Comparison of ENCODE assay signal across 28 cellular contexts in genomic region chr3:146851665-146852064, GRCh38.
"Had no signal": no experiment of that assay in that cellular context is flagged by ENCODE, and none has a peak within 500 bp of the region (broad histone marks: within the 10 kb centered on the region; RNA-seq: fewer than 3 reads in every experiment).

No MANE protein-coding gene starts in this region.

- H3K27ac Mint-ChIP-seq: activated CD4-positive, alpha-beta T cell treated with anti-CD3 and anti-CD28 coated beads, Interleukin-2, amount 10 ng/mL, durations not matched to agents 24 days and 14 days; activated CD8-positive, alpha-beta T cell treated with anti-CD3 and anti-CD28 coated beads for 36 hours; activated naive CD4-positive, alpha-beta T cell treated with anti-CD3 and anti-CD28 coated beads, Interleukin-2, amount 50 U/mL, for 24 hours; activated naive CD8-positive, alpha-beta T cell treated with anti-CD3 and anti-CD28 coated beads, Interleukin-2, amount 10 ng/mL, durations not matched to agents 7 days and 5 days; activated T-cell treated with anti-CD3 and anti-CD28 coated beads, Interleukin-2, amount 50 U/mL, for 24 hours; activated T-helper 2 cell treated with anti-CD3 and anti-CD28 coated beads, Interferon-gamma antibody, Interleukin-2, Interleukin-4, amounts not matched to agents 10 μg/mL and 5 μg/mL and 100 μg/mL, durations not matched to agents 14 hours and 24 hours and 36 hours had no signal

- DNase-seq: activated CD4-positive, alpha-beta T cell treated with anti-CD3 and anti-CD28 coated beads, Interleukin-2, amount 10 ng/mL, durations not matched to agents 24 days and 14 days; activated CD4-positive, alpha-beta T cell treated with anti-CD3 and anti-CD28 coated beads, Interleukin-2, amount 50 U/mL, for 4 hours; activated CD8-positive, alpha-beta T cell treated with anti-CD3 and anti-CD28 coated beads for 36 hours; activated gamma-delta T cell; activated naive CD4-positive, alpha-beta T cell treated with Interleukin-2 at 50 U/mL for 16 hours; activated naive CD8-positive, alpha-beta T cell treated with anti-CD3 and anti-CD28 coated beads, Interleukin-2, amount 10 ng/mL, durations not matched to agents 7 days and 5 days; activated T-cell treated with anti-CD3 and anti-CD28 coated beads, Interleukin-2, amount 50 U/mL, for 24 hours; amygdala; body of pancreas; MM.1S; MV-4-11; NCI-H1092; NCI-H1436 treated with DMSO at 0.1 percent for 48 hours; NCI-H1694 treated with DMSO at 0.1 percent for 48 hours; NCI-H2029; NCI-H345; NCI-H524 treated with DMSO at 0.1 percent for 48 hours; NK-92 treated with Interleukin-12 subunit alpha and Interleukin-12 subunit beta, amount 100 ng/mL, for 24 hours; Right ventricle myocardium superior; SW 1271; T-helper 1 cell; T-helper 2 cell; T-helper 9 cell had no signal

- H3K4me3 Mint-ChIP-seq: activated CD4-positive, alpha-beta T cell treated with anti-CD3 and anti-CD28 coated beads, Interleukin-2, amount 10 ng/mL, durations not matched to agents 24 days and 14 days; activated CD8-positive, alpha-beta T cell treated with anti-CD3 and anti-CD28 coated beads for 36 hours; activated naive CD4-positive, alpha-beta T cell treated with anti-CD3 and anti-CD28 coated beads, Interleukin-2, amount 50 U/mL, for 24 hours; activated naive CD8-positive, alpha-beta T cell treated with anti-CD3 and anti-CD28 coated beads, Interleukin-2, amount 10 ng/mL, durations not matched to agents 7 days and 5 days; activated T-cell treated with anti-CD3 and anti-CD28 coated beads, Interleukin-2, amount 50 U/mL, for 24 hours had no signal

- H3K4me3 ChIP-seq: body of pancreas, breast epithelium had no signal

- H3K4me1 ChIP-seq: body of pancreas, breast epithelium had no signal

- H3K4me1 Mint-ChIP-seq: activated CD4-positive, alpha-beta T cell treated with anti-CD3 and anti-CD28 coated beads, Interleukin-2, amount 10 ng/mL, durations not matched to agents 24 days and 14 days; activated naive CD4-positive, alpha-beta T cell treated with anti-CD3 and anti-CD28 coated beads, Interleukin-2, amount 50 U/mL, for 24 hours; activated naive CD8-positive, alpha-beta T cell treated with anti-CD3 and anti-CD28 coated beads, Interleukin-2, amount 10 ng/mL, durations not matched to agents 7 days and 5 days had no signal

- H3K27ac ChIP-seq: body of pancreas, breast epithelium, KMS-11 had no signal

- H3K36me3 ChIP-seq: breast epithelium had no signal

- H3K4me2 ChIP-seq: KMS-11 had no signal

- H3K9me3 Mint-ChIP-seq: activated CD4-positive, alpha-beta T cell treated with anti-CD3 and anti-CD28 coated beads, Interleukin-2, amount 10 ng/mL, durations not matched to agents 24 days and 14 days; activated naive CD8-positive, alpha-beta T cell treated with anti-CD3 and anti-CD28 coated beads, Interleukin-2, amount 10 ng/mL, durations not matched to agents 7 days and 5 days had no signal

- H3K9me3 ChIP-seq: body of pancreas, breast epithelium had no signal

- ATAC-seq: activated CD8-positive, alpha-beta T cell treated with anti-CD3 and anti-CD28 coated beads for 36 hours; body of pancreas had no signal

- FAIRE-seq: astrocyte had no signal

- H3K27me3 ChIP-seq: body of pancreas, breast epithelium had no signal

- H3K36me3 Mint-ChIP-seq: activated naive CD4-positive, alpha-beta T cell treated with anti-CD3 and anti-CD28 coated beads, Interleukin-2, amount 50 U/mL, for 24 hours; activated naive CD8-positive, alpha-beta T cell treated with anti-CD3 and anti-CD28 coated beads, Interleukin-2, amount 10 ng/mL, durations not matched to agents 7 days and 5 days had no signal

- H3K27me3 Mint-ChIP-seq: activated CD4-positive, alpha-beta T cell treated with anti-CD3 and anti-CD28 coated beads, Interleukin-2, amount 10 ng/mL, durations not matched to agents 24 days and 14 days; activated CD8-positive, alpha-beta T cell treated with anti-CD3 and anti-CD28 coated beads for 36 hours; activated naive CD4-positive, alpha-beta T cell treated with anti-CD3 and anti-CD28 coated beads, Interleukin-2, amount 50 U/mL, for 24 hours; activated naive CD8-positive, alpha-beta T cell treated with anti-CD3 and anti-CD28 coated beads, Interleukin-2, amount 10 ng/mL, durations not matched to agents 7 days and 5 days; activated T-cell treated with anti-CD3 and anti-CD28 coated beads, Interleukin-2, amount 50 U/mL, for 24 hours had no signal
